ENCODE assay signal across 8 cellular contexts in the genomic region with DNA sequence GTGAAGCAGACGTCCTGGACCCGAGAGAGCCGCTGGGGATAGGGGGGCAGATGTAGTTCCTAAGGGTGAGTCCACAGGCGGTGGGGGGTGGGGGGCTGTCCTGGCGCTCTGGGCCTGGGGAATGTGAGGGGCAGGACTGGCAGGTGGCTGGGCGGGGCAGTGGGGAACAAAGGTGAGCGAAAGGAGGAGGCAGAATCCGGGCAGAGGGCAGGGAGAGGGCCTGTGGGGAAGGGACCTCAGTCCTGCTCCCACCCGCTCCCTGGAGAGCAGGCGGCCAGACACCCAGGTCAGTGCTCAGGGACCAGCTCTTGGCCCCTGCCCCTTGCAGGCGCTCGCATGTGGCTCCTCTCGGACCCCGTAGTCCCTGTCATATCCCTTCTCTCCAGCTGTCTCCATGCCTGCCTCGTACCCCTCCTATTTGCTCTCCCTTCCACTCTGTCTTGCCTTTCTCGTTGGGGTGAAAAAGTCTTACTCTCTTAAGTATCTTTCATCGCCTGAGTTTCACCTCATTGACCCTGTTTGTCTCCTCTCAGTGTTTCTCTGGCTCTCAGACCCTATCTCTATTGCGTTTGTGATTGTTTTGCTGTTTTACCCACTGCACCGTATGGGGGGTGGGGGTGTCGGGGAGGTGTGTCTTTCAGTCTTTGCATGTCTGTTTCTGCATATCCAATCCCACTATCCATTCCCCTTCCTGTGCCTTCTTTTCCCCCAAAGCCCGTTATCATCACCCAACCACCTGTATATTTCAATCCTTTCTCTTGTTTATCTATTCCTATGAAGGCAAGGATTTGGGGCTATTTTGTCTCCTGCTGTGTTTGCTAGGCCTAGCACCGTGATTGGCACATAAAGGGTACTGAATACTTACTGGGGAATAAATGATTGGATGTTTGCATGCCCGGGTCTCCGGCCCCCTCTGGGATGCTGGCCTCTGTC. TPM values are rescaled to one million over a fixed set of nuclear protein-coding genes. Genes with fewer than 3 reads are reported as not detected.
DNase-seq lines count a peak whose midpoint lies in the region; ATAC-seq, FAIRE-seq and TF ChIP-seq lines count a peak whose summit lies in the region.

No MANE protein-coding gene starts in this region.

- dilution Hi-C loops in endothelial cell of umbilical vein (cut with MboI; ENCODE audit: extremely low pct_ligation_motif_present, low sequenced_read_pairs): no loop called here

- TF ChIP-seq CTCF in DND-41 (IDR thresholded peaks at IDR 0.05; ENCODE audit: borderline replicate concordance, extremely low read depth, low read length, poor library complexity, severe bottlenecking) (no peak), endothelial cell of umbilical vein (IDR thresholded peaks at IDR 0.05; ENCODE audit: extremely low read depth in 1 of 2, insufficient read depth in 1 of 2, low read depth in 1 of 2, low read length in 2 of 2) (no peak), parathyroid adenoma (IDR thresholded peaks at IDR 0.05) (no peak)

- POLR2A ChIA-PET in endothelial cell of umbilical vein (lab: Charles Lee): no interaction called here

- no peak for FAIRE-seq in endothelial cell of umbilical vein (lab: Jason Lieb, UNC)

- H3K4me3 ChIP-seq in DND-41 (ENCODE audit: low read depth in 1 of 2, low read length in 2 of 2): peak overlapping the region; percentile 32 to 77; a peak in 3 of 4 replicates
- H3K4me3 ChIP-seq in endothelial cell of umbilical vein (replicated peaks in 1 of 3; ENCODE audit: insufficient read depth in 1 of 3, low read depth in 1 of 3, low read length in 3 of 3): peak overlapping the region in 2 of 3 experiments; percentile 18 to 52
- H3K4me3 ChIP-seq in parathyroid adenoma (ENCODE audit: low read depth, low read length): peak overlapping the region; percentile 4

- H3K27ac ChIP-seq in DND-41 (ENCODE audit: low read length): peak overlapping the region; percentile 85
- no peak overlapping the region for H3K27ac ChIP-seq in endothelial cell of umbilical vein (ENCODE audit: insufficient read depth, low read depth, low read length)
- H3K27ac ChIP-seq in parathyroid adenoma: peak overlapping the region; percentile 49

- BruUV-seq in endothelial cell of umbilical vein (replicated peaks; lab: Mats Ljungman, UMichigan): TSS peak; percentile 2

- no peaks in the 10 kb centered on the region for H3K9me1 ChIP-seq in endothelial cell of umbilical vein (replicated peaks; ENCODE audit: control insufficient read depth, extremely low read depth, insufficient read depth, low read length)

- H3K36me3 ChIP-seq in DND-41 (ENCODE audit: insufficient read depth, low read length): peaks cover 52% of the 10 kb centered on the region
- H3K36me3 ChIP-seq in endothelial cell of umbilical vein (ENCODE audit: control insufficient read depth in 2 of 2, extremely low read depth in 1 of 2, insufficient read depth in 2 of 2, low read length in 2 of 2): peaks cover 0 to 2% of the 10 kb centered on the region in 2 experiments
- no peaks in the 10 kb centered on the region for H3K36me3 ChIP-seq in parathyroid adenoma (ENCODE audit: control insufficient read depth, insufficient read depth, low read length)

- H2AFZ ChIP-seq in DND-41 (ENCODE audit: low read depth, low read length) (no peak overlapping the region), endothelial cell of umbilical vein (ENCODE audit: low read depth, low read length) (no peak overlapping the region), parathyroid adenoma (no peak overlapping the region)

- H3K27me3 ChIP-seq in DND-41 (ENCODE audit: insufficient read depth, low read length, poor library complexity): no peaks in the 10 kb centered on the region
- H3K27me3 ChIP-seq in endothelial cell of umbilical vein (ENCODE audit: control insufficient read depth in 2 of 2, insufficient read depth in 2 of 2, low read length in 2 of 2): no peaks in the 10 kb centered on the region
- H3K27me3 ChIP-seq in parathyroid adenoma (ENCODE audit: control insufficient read depth, insufficient read depth, low read length): no peaks in the 10 kb centered on the region

- intact Hi-C loops in endothelial cell of umbilical vein (cut with micrococcal nuclease): no loop called here

- H3K9ac ChIP-seq in DND-41 (ENCODE audit: low read depth, low read length) (peak overlapping the region; percentile 80), endothelial cell of umbilical vein (replicated peaks; ENCODE audit: extremely low read depth, insufficient read depth, low read length) (peak overlapping the region; percentile 68), parathyroid adenoma (no peak overlapping the region)

- TF ChIP-seq POLR2A in endothelial cell of umbilical vein (IDR thresholded peaks at IDR 0.05; ENCODE audit: low read depth, low read length): no peak

- DNase-seq in DND-41 (peak; percentile 7), NCI-H2171 treated with DMSO at 0.1 percent for 48 hours (lab: John Stamatoyannopoulos, UW) (peak; percentile 41), endothelial cell of umbilical vein (ENCODE audit: low read depth, low spot score) (no peak), NOMO-1 treated with dmso at 0.1 percent for 144 hours (lab: John Stamatoyannopoulos, UW; ENCODE audit: unreplicated experiment) (no peak), NCI-H226 (no peak), SW480 (ENCODE audit: low spot score) (no peak)

- CTCF ChIA-PET in endothelial cell of umbilical vein (lab: Charles Lee): no interaction called here

- H3K4me2 ChIP-seq in DND-41 (ENCODE audit: insufficient read depth, low read length) (peak overlapping the region; percentile 88), endothelial cell of umbilical vein (ENCODE audit: insufficient read depth, low read length) (peak overlapping the region; percentile 50), parathyroid adenoma (ENCODE audit: low read length) (peak overlapping the region; percentile 96)

- ATAC-seq in DND-41 (ENCODE audit: insufficient read depth, low read depth) (no peak), HG03439 (IDR thresholded peaks at IDR 0.05; ENCODE audit: unreplicated experiment) (no peak)

- H4K20me1 ChIP-seq in DND-41 (ENCODE audit: insufficient read depth, low read length): peaks cover 11% of the 10 kb centered on the region
- no peaks in the 10 kb centered on the region for H4K20me1 ChIP-seq in endothelial cell of umbilical vein (replicated peaks; ENCODE audit: control insufficient read depth, extremely low read depth, insufficient read depth, low read length)

- H3K4me1 ChIP-seq in DND-41 (ENCODE audit: insufficient read depth, low read length) (peaks cover 47% of the 10 kb centered on the region), endothelial cell of umbilical vein (ENCODE audit: control insufficient read depth, extremely low read depth, insufficient read depth, low read length) (peaks cover 10% of the 10 kb centered on the region), parathyroid adenoma (peaks cover 7% of the 10 kb centered on the region)

- H3K9me3 ChIP-seq in DND-41 (ENCODE audit: insufficient read depth, low read length, severe bottlenecking) (no peaks in the 10 kb centered on the region), endothelial cell of umbilical vein (replicated peaks; ENCODE audit: control insufficient read depth, insufficient read depth, low read length) (no peaks in the 10 kb centered on the region), parathyroid adenoma (ENCODE audit: control insufficient read depth, low read length) (no peaks in the 10 kb centered on the region)

- peaks cover 42% of the 10 kb centered on the region for H3K79me2 ChIP-seq in DND-41 (ENCODE audit: insufficient read depth, low read length)
- H3K79me2 ChIP-seq in endothelial cell of umbilical vein (ENCODE audit: control insufficient read depth, insufficient read depth, low read length): peaks cover 2% of the 10 kb centered on the region
- no peaks in the 10 kb centered on the region for H3K79me2 ChIP-seq in parathyroid adenoma

RNA-seq across cellular contexts. Expression of a gene that starts 5.8 kb away (rescaled TPM):
- 30.5 and 31.1 TPM in 2 replicates for total RNA-seq in endothelial cell of umbilical vein
- 20.2 and 23.4 TPM in 2 replicates for polyA plus RNA-seq in endothelial cell of umbilical vein
- polyA plus RNA-seq in endothelial cell of umbilical vein (2011; cell fraction: cytosol; rRNA removed): 8.2 and 10.7 TPM in 2 replicates
- 26.2 and 26.5 TPM in 2 replicates for polyA plus RNA-seq in endothelial cell of umbilical vein (2011; cell fraction: nucleus; rRNA removed)
- 9.2 and 11.3 TPM in 2 replicates for polyA plus RNA-seq in endothelial cell of umbilical vein (2012)
- polyA minus RNA-seq in endothelial cell of umbilical vein: 11.7 and 14.6 TPM in 2 replicates
- polyA minus RNA-seq in endothelial cell of umbilical vein (2011; cell fraction: cytosol; rRNA and poly(A)+ RNA removed): 10.9 TPM
- polyA minus RNA-seq in endothelial cell of umbilical vein (2011; cell fraction: nucleus; rRNA and poly(A)+ RNA removed): 14.6 and 21.1 TPM in 2 replicates

RNA-seq across cellular contexts. Expression of a gene that starts 6.1 kb away (rescaled TPM):
- 1,402 and 1,407 TPM in 2 replicates for total RNA-seq in endothelial cell of umbilical vein
- 2,154 and 2,376 TPM in 2 replicates for polyA plus RNA-seq in endothelial cell of umbilical vein
- polyA plus RNA-seq in endothelial cell of umbilical vein (2011; cell fraction: cytosol; rRNA removed): 1,380 and 1,833 TPM in 2 replicates
- 597 and 638 TPM in 2 replicates for polyA plus RNA-seq in endothelial cell of umbilical vein (2011; cell fraction: nucleus; rRNA removed)
- polyA plus RNA-seq in endothelial cell of umbilical vein (2012): 1,901 and 3,069 TPM in 2 replicates
- polyA minus RNA-seq in endothelial cell of umbilical vein: 547 and 582 TPM in 2 replicates
- 814 TPM for polyA minus RNA-seq in endothelial cell of umbilical vein (2011; cell fraction: cytosol; rRNA and poly(A)+ RNA removed)
- polyA minus RNA-seq in endothelial cell of umbilical vein (2011; cell fraction: nucleus; rRNA and poly(A)+ RNA removed): 103 and 151 TPM in 2 replicates

RNA-seq across cellular contexts. Expression of a gene that starts 10.2 kb away (rescaled TPM):
- total RNA-seq in endothelial cell of umbilical vein: 1.7 and 3.5 TPM in 2 replicates
- 0.04 and 0.10 TPM in 2 replicates for polyA plus RNA-seq in endothelial cell of umbilical vein
- not detected in 2 replicates for polyA plus RNA-seq in endothelial cell of umbilical vein (2011; cell fraction: cytosol; rRNA removed)
- polyA plus RNA-seq in endothelial cell of umbilical vein (2011; cell fraction: nucleus; rRNA removed): 0.76 and 1.0 TPM in 2 replicates
- not detected in 2 replicates for polyA plus RNA-seq in endothelial cell of umbilical vein (2012)
- 0.59 and 0.63 TPM in 2 replicates for polyA minus RNA-seq in endothelial cell of umbilical vein
- polyA minus RNA-seq in endothelial cell of umbilical vein (2011; cell fraction: cytosol; rRNA and poly(A)+ RNA removed): not detected
- polyA minus RNA-seq in endothelial cell of umbilical vein (2011; cell fraction: nucleus; rRNA and poly(A)+ RNA removed): 0.91 and 4.4 TPM in 2 replicates

RNA-seq across cellular contexts. Expression of a gene that starts 12.1 kb away (rescaled TPM):
- 0.78 and 1.5 TPM in 2 replicates for total RNA-seq in endothelial cell of umbilical vein
- polyA plus RNA-seq in endothelial cell of umbilical vein: 1.8 and 2.0 TPM in 2 replicates
- 0.80 and 1.8 TPM in 2 replicates for polyA plus RNA-seq in endothelial cell of umbilical vein (2011; cell fraction: cytosol; rRNA removed)
- 0.43 and 0.76 TPM in 2 replicates for polyA plus RNA-seq in endothelial cell of umbilical vein (2011; cell fraction: nucleus; rRNA removed)
- 0.75 and 1.6 TPM in 2 replicates for polyA plus RNA-seq in endothelial cell of umbilical vein (2012)
- 0.68 TPM in 1 of 2 replicates, not detected in the other for polyA minus RNA-seq in endothelial cell of umbilical vein
- polyA minus RNA-seq in endothelial cell of umbilical vein (2011; cell fraction: cytosol; rRNA and poly(A)+ RNA removed): 9.1 TPM
- polyA minus RNA-seq in endothelial cell of umbilical vein (2011; cell fraction: nucleus; rRNA and poly(A)+ RNA removed): 0.29 and 0.48 TPM in 2 replicates

RNA-seq across cellular contexts. Expression of a gene that starts 18.5 kb away (rescaled TPM):
- total RNA-seq in endothelial cell of umbilical vein: not detected in 2 replicates
- polyA plus RNA-seq in endothelial cell of umbilical vein: not detected in 2 replicates
- not detected in 2 replicates for polyA plus RNA-seq in endothelial cell of umbilical vein (2011; cell fraction: cytosol; rRNA removed)
- polyA plus RNA-seq in endothelial cell of umbilical vein (2011; cell fraction: nucleus; rRNA removed): not detected in 2 replicates
- not detected in 2 replicates for polyA plus RNA-seq in endothelial cell of umbilical vein (2012)
- polyA minus RNA-seq in endothelial cell of umbilical vein: not detected in 2 replicates
- not detected for polyA minus RNA-seq in endothelial cell of umbilical vein (2011; cell fraction: cytosol; rRNA and poly(A)+ RNA removed)
- not detected in 2 replicates for polyA minus RNA-seq in endothelial cell of umbilical vein (2011; cell fraction: nucleus; rRNA and poly(A)+ RNA removed)

Comparison
In these comparisons a context has a peak if more than half of its experiments do, and no peak if none do; other contexts are left out.
1. DNase-seq: peak in DND-41 (single experiment) and NCI-H2171 treated with DMSO at 0.1 percent for 48 hours (single experiment); none in endothelial cell of umbilical vein (single experiment), NOMO-1 treated with dmso at 0.1 percent for 144 hours (single experiment), NCI-H226 (single experiment) and SW480 (single experiment).
2. H3K4me3 ChIP-seq: peak in every context shown above with its lines; median percentile 54 in DND-41; 35 in endothelial cell of umbilical vein; 4 in parathyroid adenoma.
3. Peak in every context shown above with its lines, with median percentiles within 50 percentile points of each other: H3K4me2 ChIP-seq.